ENCODE assay signal across 1 cellular context in genomic region chr1:13483946-13484345, GRCh38.
TF ChIP-seq lines count a peak whose summit lies in the region.

No MANE protein-coding gene starts in this region.

TF ChIP-seq in GM23338, 12 proteins besides CTCF, POLR2A, EP300 and RAD21 (continued from another document):
- TF ChIP-seq ETS1 (IDR thresholded peaks at IDR 0.05), result no peak
- TF ChIP-seq REST (IDR thresholded peaks at IDR 0.05; ENCODE audit: unreplicated experiment), result no peak
- TF ChIP-seq STAT1 (IDR thresholded peaks at IDR 0.05; ENCODE audit: unreplicated experiment), result no peak
- TF ChIP-seq ZNF462 (CRISPR knock-in tag; IDR thresholded peaks at IDR 0.05), result no peak
- no peak for TF ChIP-seq ZNF331 (CRISPR knock-in tag; IDR thresholded peaks at IDR 0.05; ENCODE audit: low read depth)
TF ChIP-seq in GM23338: peak in this region for 0.
